ENCODE assay signal across 26 cellular contexts in the genomic region with DNA sequence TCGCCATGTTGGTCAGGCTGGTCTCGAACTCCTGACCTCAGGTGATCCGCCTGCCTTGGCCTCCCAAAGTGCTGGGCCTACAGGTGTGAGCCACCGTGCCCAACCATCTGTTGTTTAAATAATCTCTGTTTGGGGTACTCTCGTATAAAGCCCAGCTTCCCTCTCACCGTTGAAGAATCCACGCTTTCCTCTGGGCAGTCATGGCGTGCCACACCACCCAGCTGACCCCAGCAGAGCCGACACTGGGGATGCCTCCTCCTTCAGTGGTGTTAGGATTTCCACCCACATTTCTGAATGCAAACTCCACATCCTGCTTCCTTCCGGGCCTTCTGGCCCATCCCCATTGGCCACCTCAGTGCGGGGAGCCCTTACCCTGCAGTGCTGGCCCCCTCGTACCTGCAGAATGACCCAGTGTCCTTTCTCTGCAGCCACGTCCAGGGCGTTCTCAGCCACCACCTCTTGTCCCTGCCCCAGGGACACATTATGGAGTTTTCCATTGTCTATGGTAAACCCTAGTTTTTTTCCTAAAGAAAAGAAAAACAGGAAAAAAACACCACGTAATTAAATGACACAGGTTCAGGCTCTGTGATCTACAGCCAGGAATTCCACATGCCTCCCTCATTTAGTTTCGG.
DNase-seq lines count a peak whose midpoint lies in the region; ATAC-seq and TF ChIP-seq lines count a peak whose summit lies in the region.
"Had no signal": no experiment of that assay in that cellular context is flagged by ENCODE, and none has a peak within 500 bp of the region (broad histone marks: within the 10 kb centered on the region; RNA-seq: fewer than 3 reads in every experiment).

No MANE protein-coding gene starts in this region.

- no peak for TF ChIP-seq POLR2A in gastroesophageal sphincter (IDR thresholded peaks at IDR 0.05)

- peak overlapping the region; percentile 38 for H3K27ac Mint-ChIP-seq in activated naive CD4-positive, alpha-beta T cell treated with anti-CD3 and anti-CD28 coated beads, Interleukin-2, amount 50 U/mL, for 24 hours
- H3K27ac Mint-ChIP-seq in stimulated activated naive B cell treated with anti-CD40 and anti-IgM and Interleukin-4, amounts not matched to agents 10 μg/mL and 1 μg/mL and 100 μg/mL, for 72 hours, result no peak overlapping the region
- H3K27ac Mint-ChIP-seq: activated CD4-positive, alpha-beta T cell treated with anti-CD3 and anti-CD28 coated beads, Interleukin-2, amount 10 ng/mL, durations not matched to agents 7 days and 5 days; activated T-helper 2 cell treated with anti-CD3 and anti-CD28 coated beads, Interferon-gamma antibody, Interleukin-2, Interleukin-4, amounts not matched to agents 10 μg/mL and 5 μg/mL and 100 μg/mL, durations not matched to agents 14 hours and 24 hours and 36 hours; nephron progenitor cell had no signal

- H3K27ac ChIP-seq in HEK293 (ENCODE audit: extremely low read depth, low read depth, low read length), result no peak overlapping the region
- H3K27ac ChIP-seq in gastroesophageal sphincter, result no peak overlapping the region
- H3K27ac ChIP-seq: BLaER1, foreskin keratinocyte, left lung, SJCRH30, upper lobe of right lung had no signal

- TF ChIP-seq CTCF in HEK293 (tag by site-specific recombination; IDR thresholded peaks at IDR 0.05), result no peak
- TF ChIP-seq CTCF in gastroesophageal sphincter (IDR thresholded peaks at IDR 0.05), result no peak

- no peaks in the 10 kb centered on the region for H3K4me1 Mint-ChIP-seq in activated naive CD4-positive, alpha-beta T cell treated with anti-CD3 and anti-CD28 coated beads, Interleukin-2, amount 50 U/mL, for 24 hours
- peaks cover 2 to 11% of the 10 kb centered on the region in 2 donors for H3K4me1 Mint-ChIP-seq in stimulated activated naive B cell treated with anti-CD40 and anti-IgM and Interleukin-4, amounts not matched to agents 10 μg/mL and 1 μg/mL and 100 μg/mL, for 72 hours
- H3K4me1 Mint-ChIP-seq: activated CD4-positive, alpha-beta T cell treated with anti-CD3 and anti-CD28 coated beads, Interleukin-2, amount 10 ng/mL, durations not matched to agents 7 days and 5 days; mesothelial cell of epicardium had no signal

- CTCF ChIA-PET in HEK293 (lab: Yijun Ruan, JAX), result interaction anchor here (0.6 to 1.4 kb wide), 2 partner anchors 48 to 414 kb away, joined by 3 to 4 read pairs; no protein-coding TSS in a partner anchor

- H3K9me3 Mint-ChIP-seq in activated naive CD4-positive, alpha-beta T cell treated with anti-CD3 and anti-CD28 coated beads, Interleukin-2, amount 50 U/mL, for 24 hours, result no peaks in the 10 kb centered on the region
- H3K9me3 Mint-ChIP-seq in stimulated activated naive B cell treated with anti-CD40 and anti-IgM and Interleukin-4, amounts not matched to agents 10 μg/mL and 1 μg/mL and 100 μg/mL, for 72 hours, result peaks cover 3 to 4% of the 10 kb centered on the region in 2 donors
- H3K9me3 Mint-ChIP-seq: activated CD4-positive, alpha-beta T cell treated with anti-CD3 and anti-CD28 coated beads, Interleukin-2, amount 10 ng/mL, durations not matched to agents 7 days and 5 days; activated T-helper 2 cell treated with anti-CD3 and anti-CD28 coated beads, Interferon-gamma antibody, Interleukin-2, Interleukin-4, amounts not matched to agents 10 μg/mL and 5 μg/mL and 100 μg/mL, durations not matched to agents 14 hours and 24 hours and 36 hours; mesothelial cell of epicardium had no signal

- no peak for TF ChIP-seq EP300 in gastroesophageal sphincter (IDR thresholded peaks at IDR 0.05)

- H3K9me3 ChIP-seq in HEK293 (ENCODE audit: control insufficient read depth, insufficient read depth, low read depth, low read length) (no peaks in the 10 kb centered on the region), gastroesophageal sphincter (no peaks in the 10 kb centered on the region)
- H3K9me3 ChIP-seq: BLaER1, left lung, SJCRH30, upper lobe of right lung had no signal

- no peak for DNase-seq in activated naive CD4-positive, alpha-beta T cell (lab: John Stamatoyannopoulos, UW)
- no peak for DNase-seq in stimulated activated naive B cell treated with anti-CD40 and anti-IgM and Interleukin-4, amounts not matched to agents 10 μg/mL and 1 μg/mL and 100 μg/mL, for 72 hours
- DNase-seq: activated CD4-positive, alpha-beta T cell treated with anti-CD3 and anti-CD28 coated beads, Interleukin-2, amount 10 ng/mL, durations not matched to agents 7 days and 5 days; effector CD8-positive, alpha-beta T cell; EL; foreskin keratinocyte; NCI-H1092 treated with DMSO at 0.1 percent for 48 hours; NCI-H1930; NCI-H526 treated with DMSO at 0.1 percent for 48 hours; nephron progenitor cell; posterior cingulate gyrus; SJCRH30; stimulated activated CD8-positive, alpha-beta memory T cell treated with anti-CD3 and anti-CD28 coated beads, Interleukin-4, amount 100 ng/mL, for 48 hours; upper lobe of right lung had no signal

- no peaks in the 10 kb centered on the region for H3K36me3 Mint-ChIP-seq in activated naive CD4-positive, alpha-beta T cell treated with anti-CD3 and anti-CD28 coated beads, Interleukin-2, amount 50 U/mL, for 24 hours
- peaks cover 7 to 9% of the 10 kb centered on the region in 2 donors for H3K36me3 Mint-ChIP-seq in stimulated activated naive B cell treated with anti-CD40 and anti-IgM and Interleukin-4, amounts not matched to agents 10 μg/mL and 1 μg/mL and 100 μg/mL, for 72 hours
- H3K36me3 Mint-ChIP-seq: brain, mesothelial cell of epicardium had no signal

- ATAC-seq in gastroesophageal sphincter, result peak; percentile 17
- ATAC-seq in stimulated activated naive B cell treated with anti-CD40 and anti-IgM and Interleukin-4, amounts not matched to agents 10 μg/mL and 1 μg/mL and 100 μg/mL, for 72 hours (replicated peaks), result peak; percentile 10 to 29
- ATAC-seq in GM21723 (IDR thresholded peaks at IDR 0.05; ENCODE audit: unreplicated experiment), result no peak
- no peak for ATAC-seq in HG03520 (IDR thresholded peaks at IDR 0.05; ENCODE audit: unreplicated experiment)
- ATAC-seq in HG02938 (IDR thresholded peaks at IDR 0.05; ENCODE audit: unreplicated experiment), result no peak
- ATAC-seq: esophagus mucosa, foreskin keratinocyte, left lung, upper lobe of right lung had no signal

- H3K36me3 ChIP-seq in HEK293 (ENCODE audit: control insufficient read depth in 2 of 2, insufficient read depth in 1 of 2, low read length in 2 of 2) (no peaks in the 10 kb centered on the region), gastroesophageal sphincter (no peaks in the 10 kb centered on the region)
- H3K36me3 ChIP-seq: BLaER1, left lung, SJCRH30, upper lobe of right lung had no signal

- H3K4me1 ChIP-seq in HEK293 (ENCODE audit: control insufficient read depth, insufficient read depth, low read length), result no peaks in the 10 kb centered on the region
- no peaks in the 10 kb centered on the region for H3K4me1 ChIP-seq in gastroesophageal sphincter
- H3K4me1 ChIP-seq: foreskin keratinocyte had no signal

- H3K27me3 Mint-ChIP-seq in activated naive CD4-positive, alpha-beta T cell treated with anti-CD3 and anti-CD28 coated beads, Interleukin-2, amount 50 U/mL, for 24 hours, result no peaks in the 10 kb centered on the region
- peaks cover 5 to 7% of the 10 kb centered on the region in 2 donors for H3K27me3 Mint-ChIP-seq in stimulated activated naive B cell treated with anti-CD40 and anti-IgM and Interleukin-4, amounts not matched to agents 10 μg/mL and 1 μg/mL and 100 μg/mL, for 72 hours
- H3K27me3 Mint-ChIP-seq: brain had no signal

- no peak overlapping the region for H3K4me3 ChIP-seq in HEK293 (ENCODE audit: low read depth, low read length)
- H3K4me3 ChIP-seq in gastroesophageal sphincter, result no peak overlapping the region
- H3K4me3 ChIP-seq: BLaER1, left lung, SJCRH30, upper lobe of right lung had no signal

- no peak overlapping the region for H3K4me3 Mint-ChIP-seq in activated naive CD4-positive, alpha-beta T cell treated with anti-CD3 and anti-CD28 coated beads, Interleukin-2, amount 50 U/mL, for 24 hours
- no peak overlapping the region for H3K4me3 Mint-ChIP-seq in stimulated activated naive B cell treated with anti-CD40 and anti-IgM and Interleukin-4, amounts not matched to agents 10 μg/mL and 1 μg/mL and 100 μg/mL, for 72 hours
- H3K4me3 Mint-ChIP-seq: activated CD4-positive, alpha-beta T cell treated with anti-CD3 and anti-CD28 coated beads, Interleukin-2, amount 10 ng/mL, durations not matched to agents 7 days and 5 days; brain; mesothelial cell of epicardium; nephron progenitor cell had no signal

- peaks cover 34% of the 10 kb centered on the region for H3K27me3 ChIP-seq in gastroesophageal sphincter
- H3K27me3 ChIP-seq: BLaER1, SJCRH30, upper lobe of right lung had no signal

- POLR2A ChIA-PET in HEK293 (lab: Yijun Ruan, JAX), result no interaction called here

- WGBS in gastroesophageal sphincter (ENCODE audit: low coverage in 1 of 2), 2 donors, result 67 to 85% methylated on average over 8 to 11 of the region's 16 CpGs

TF ChIP-seq in HEK293, 187 proteins besides CTCF, POLR2A, EP300 and RAD21:
- TF ChIP-seq ZNF510 (tag by site-specific recombination; IDR thresholded peaks at IDR 0.05; ENCODE audit: insufficient replicate concordance) (no peak), ZNF645 (tag by site-specific recombination; IDR thresholded peaks at IDR 0.05) (no peak), ZNF626 (tag by site-specific recombination; IDR thresholded peaks at IDR 0.05) (no peak), GLIS2 (tag by site-specific recombination; IDR thresholded peaks at IDR 0.05) (0 out of 2 replicates have a peak, but pooled peaks have one; percentile 15), SCRT2 (tag by site-specific recombination; IDR thresholded peaks at IDR 0.05) (peak; percentile 65)
TF ChIP-seq in HEK293: peak in this region for 2.

Comparison
In these comparisons a context has a peak if more than half of its experiments do, and no peak if none do; other contexts are left out.
1. ATAC-seq: peak in gastroesophageal sphincter (single experiment) and stimulated activated naive B cell treated with anti-CD40 and anti-IgM and Interleukin-4, amounts not matched to agents 10 μg/mL and 1 μg/mL and 100 μg/mL, for 72 hours (2 of 2); none in GM21723 (single experiment), HG03520 (single experiment) and HG02938 (single experiment).